In genomic region chr10:62627985-62628384, GRCh38 we compare ENCODE assay signal across 1 cellular context.
TF ChIP-seq lines count a peak whose summit lies in the region.

No MANE protein-coding gene starts in this region.

TF ChIP-seq in IMR-90, 13 proteins besides CTCF, POLR2A, EP300 and RAD21 (continued from another document):
- TF ChIP-seq ELK1 (IDR thresholded peaks at IDR 0.05; ENCODE audit: borderline replicate concordance, low read depth, low read length) (no peak), MAZ (IDR thresholded peaks at IDR 0.05; ENCODE audit: borderline replicate concordance, low read depth, low read length) (no peak), CHD1 (IDR thresholded peaks at IDR 0.05; ENCODE audit: low read depth, low read length) (no peak), SMC3 (IDR thresholded peaks at IDR 0.05; ENCODE audit: low read depth, low read length) (no peak), MAFK (IDR thresholded peaks at IDR 0.05; ENCODE audit: low read depth, low read length) (no peak), BHLHE40 (IDR thresholded peaks at IDR 0.05; ENCODE audit: low read depth, low read length) (no peak), CEBPB (IDR thresholded peaks at IDR 0.05; ENCODE audit: low read depth, low read length) (no peak), NFE2L2 (IDR thresholded peaks at IDR 0.05; ENCODE audit: low read depth, low read length) (no peak), MXI1 (IDR thresholded peaks at IDR 0.05; ENCODE audit: borderline replicate concordance, low read depth, low read length) (no peak)
